8 cellular contexts compared by ENCODE assay signal in the genomic region with DNA sequence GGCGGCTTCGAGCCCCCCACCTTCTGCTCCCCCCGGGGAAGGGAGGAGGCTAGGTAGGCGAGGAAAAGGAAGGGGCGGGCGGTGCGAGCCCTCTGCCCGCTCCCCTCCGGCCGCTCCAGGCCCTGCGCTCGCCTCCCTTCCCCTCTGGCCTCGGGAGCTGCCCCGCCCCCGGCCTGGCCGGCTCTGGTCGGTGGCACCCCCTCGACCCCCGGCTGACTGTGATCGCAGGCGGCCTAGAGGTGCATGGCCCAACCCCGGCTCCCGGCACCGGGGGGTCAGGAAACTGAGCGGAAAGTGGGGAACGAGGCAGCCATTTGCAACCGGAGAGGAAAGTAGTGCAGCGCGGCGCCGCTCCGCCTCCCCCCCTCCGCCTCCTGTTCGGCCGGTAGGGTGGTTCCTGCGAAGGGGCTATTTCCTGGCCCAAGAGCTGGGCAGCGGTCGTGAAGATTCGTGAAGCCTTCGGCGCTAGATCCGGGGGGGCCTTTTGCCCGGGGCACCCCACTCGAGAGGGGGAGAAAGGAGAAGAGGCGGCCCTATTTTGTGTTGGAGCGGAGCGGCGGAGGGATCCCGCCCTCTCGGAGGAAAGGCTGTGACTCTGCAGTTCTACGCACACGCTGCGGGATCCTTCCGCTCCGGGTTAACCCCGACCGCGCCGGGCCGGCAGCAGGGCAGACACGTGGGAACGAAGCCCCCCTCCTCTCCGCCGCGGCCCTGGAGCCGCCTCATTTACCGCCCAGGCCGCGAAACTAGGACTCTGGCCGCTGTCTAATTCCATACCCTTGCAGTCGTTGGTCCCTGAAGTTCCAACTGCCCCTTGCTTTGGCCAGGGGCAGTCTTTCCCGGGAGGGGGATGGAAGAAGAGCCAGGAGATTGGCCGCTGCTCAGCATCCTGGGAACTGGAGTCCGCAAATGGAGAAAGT. TPM values are rescaled to one million over a fixed set of nuclear protein-coding genes. Genes with fewer than 3 reads are reported as not detected.
DNase-seq lines count a peak whose midpoint lies in the region; ATAC-seq and TF ChIP-seq lines count a peak whose summit lies in the region.

A gene with protein sequence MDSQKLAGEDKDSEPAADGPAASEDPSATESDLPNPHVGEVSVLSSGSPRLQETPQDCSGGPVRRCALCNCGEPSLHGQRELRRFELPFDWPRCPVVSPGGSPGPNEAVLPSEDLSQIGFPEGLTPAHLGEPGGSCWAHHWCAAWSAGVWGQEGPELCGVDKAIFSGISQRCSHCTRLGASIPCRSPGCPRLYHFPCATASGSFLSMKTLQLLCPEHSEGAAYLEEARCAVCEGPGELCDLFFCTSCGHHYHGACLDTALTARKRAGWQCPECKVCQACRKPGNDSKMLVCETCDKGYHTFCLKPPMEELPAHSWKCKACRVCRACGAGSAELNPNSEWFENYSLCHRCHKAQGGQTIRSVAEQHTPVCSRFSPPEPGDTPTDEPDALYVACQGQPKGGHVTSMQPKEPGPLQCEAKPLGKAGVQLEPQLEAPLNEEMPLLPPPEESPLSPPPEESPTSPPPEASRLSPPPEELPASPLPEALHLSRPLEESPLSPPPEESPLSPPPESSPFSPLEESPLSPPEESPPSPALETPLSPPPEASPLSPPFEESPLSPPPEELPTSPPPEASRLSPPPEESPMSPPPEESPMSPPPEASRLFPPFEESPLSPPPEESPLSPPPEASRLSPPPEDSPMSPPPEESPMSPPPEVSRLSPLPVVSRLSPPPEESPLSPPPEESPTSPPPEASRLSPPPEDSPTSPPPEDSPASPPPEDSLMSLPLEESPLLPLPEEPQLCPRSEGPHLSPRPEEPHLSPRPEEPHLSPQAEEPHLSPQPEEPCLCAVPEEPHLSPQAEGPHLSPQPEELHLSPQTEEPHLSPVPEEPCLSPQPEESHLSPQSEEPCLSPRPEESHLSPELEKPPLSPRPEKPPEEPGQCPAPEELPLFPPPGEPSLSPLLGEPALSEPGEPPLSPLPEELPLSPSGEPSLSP (N-terminal part only) (minus strand): TSS at position 558 of the 920 bp plus-strand sequence. CDS start 5,470 bp downstream, outside the sequence.

- peak; percentile 38 for TF ChIP-seq POLR2A in right lobe of liver (IDR thresholded peaks at IDR 0.05)

- peak within 1 kb of the TSS; percentile 74 to 99 (median 97) for H3K27ac ChIP-seq in dorsolateral prefrontal cortex
- peak within 1 kb of the TSS; percentile 90 to 98 (median 97) for H3K27ac ChIP-seq in right lobe of liver

- H3K9me3 ChIP-seq in right lobe of liver, result no peaks in the 10 kb centered on the region

- H3K4me1 ChIP-seq in right lobe of liver, result peaks cover 0 to 51% (median 16%) of the 10 kb centered on the region in 4 donors

- intact Hi-C loops in dorsolateral prefrontal cortex (cut with DNase I), result loop anchor here (1.0 to 10.0 kb wide), 7 partner anchors 42 to 264 kb away; partner anchors contain the start of genes TUBA1A (in 2 of the 2), PRKAG1 (in 1 of the 2), TROAP (in 1 of the 2) and TUBA1B (in 1 of the 2)
- intact Hi-C loops in right lobe of liver (cut with DNase I), result loop anchor here in 1 of 2 donors (10.0 kb wide), 1 partner anchor 64 kb away; no protein-coding TSS in a partner anchor

- WGBS in right lobe of liver (ENCODE audit: insufficient coverage, low coverage, low lambda C conversion rate, missing lambda C conversion rate), result 0% methylated on average over 21 of the region's 74 CpGs

- no peaks in the 10 kb centered on the region for H3K27me3 ChIP-seq in dorsolateral prefrontal cortex
- no peaks in the 10 kb centered on the region for H3K27me3 ChIP-seq in right lobe of liver

- peak; percentile 98 for DNase-seq in ACHN
- DNase-seq in NCI-H748 treated with DMSO at 0.1 percent for 48 hours (lab: John Stamatoyannopoulos, UW), result peak; percentile 68
- peak; percentile 89 to 91 for DNase-seq in activated CD4-positive, alpha-beta T cell treated with anti-CD3 and anti-CD28 coated beads, Interleukin-2, amount 50 U/mL, for 48 hours
- peak; percentile 81 to 94 (median 90) for DNase-seq in dorsolateral prefrontal cortex
- DNase-seq in right lobe of liver, result peak; percentile 93 to 94 (median 94)
- DNase-seq in stimulated activated CD4-positive, alpha-beta T cell treated with anti-CD3 and anti-CD28 coated beads, Interleukin-4, amount 100 ng/mL, for 24 hours, result peak; percentile 90

- in situ Hi-C loops in ACHN (cut with HindIII; ENCODE audit: low pct_ligation_motif_present, low pct_unique_long_range_greater_than_20kb, low sequenced_read_pairs), result no loop called here

- ATAC-seq in GM19025 (IDR thresholded peaks at IDR 0.05; ENCODE audit: low read depth, unreplicated experiment) (peak; percentile 50), HG03521 (IDR thresholded peaks at IDR 0.05; ENCODE audit: unreplicated experiment) (peak; percentile 62), right lobe of liver (peak; percentile 78 to 84 (median 81))

- H3K4me3 ChIP-seq in dorsolateral prefrontal cortex (peak within 1 kb of the TSS; percentile 65 to 100 (median 96)), right lobe of liver (peak within 1 kb of the TSS; percentile 94 to 99 (median 95))

- peak in 38 of 56 donors; percentile 4 to 64 (median 30) for TF ChIP-seq CTCF in dorsolateral prefrontal cortex (IDR thresholded peaks at IDR 0.05 in 54 of 56, conservative IDR thresholded peaks at IDR 0.05 in 2 of 56; ENCODE audit: low read depth in 1 of 56, partially characterized antibody in 56 of 56)
- TF ChIP-seq CTCF in right lobe of liver (IDR thresholded peaks at IDR 0.05), result peak in 1 of 4 donors; percentile 66

- H3K36me3 ChIP-seq in right lobe of liver, result no peaks in the 10 kb centered on the region

RNA-seq across cellular contexts. Expression of the gene that starts here (rescaled TPM):
- total RNA-seq in dorsolateral prefrontal cortex, result 100 to 1,000 TPM in 86 of 120 experiments, 10 to 100 TPM in 34; 76.9 to 147 (median 107) TPM
- total RNA-seq in right lobe of liver, result 10 to 100 TPM; 28.6 to 35.4 (median 33.3) TPM

Comparison
In these comparisons a context has a peak if more than half of its experiments do, and no peak if none do; other contexts are left out.
1. Peak in every context shown above with its lines: DNase-seq, ATAC-seq, H3K4me3 ChIP-seq and H3K27ac ChIP-seq.